ENCODE assay signal across 8 cellular contexts in the genomic region with DNA sequence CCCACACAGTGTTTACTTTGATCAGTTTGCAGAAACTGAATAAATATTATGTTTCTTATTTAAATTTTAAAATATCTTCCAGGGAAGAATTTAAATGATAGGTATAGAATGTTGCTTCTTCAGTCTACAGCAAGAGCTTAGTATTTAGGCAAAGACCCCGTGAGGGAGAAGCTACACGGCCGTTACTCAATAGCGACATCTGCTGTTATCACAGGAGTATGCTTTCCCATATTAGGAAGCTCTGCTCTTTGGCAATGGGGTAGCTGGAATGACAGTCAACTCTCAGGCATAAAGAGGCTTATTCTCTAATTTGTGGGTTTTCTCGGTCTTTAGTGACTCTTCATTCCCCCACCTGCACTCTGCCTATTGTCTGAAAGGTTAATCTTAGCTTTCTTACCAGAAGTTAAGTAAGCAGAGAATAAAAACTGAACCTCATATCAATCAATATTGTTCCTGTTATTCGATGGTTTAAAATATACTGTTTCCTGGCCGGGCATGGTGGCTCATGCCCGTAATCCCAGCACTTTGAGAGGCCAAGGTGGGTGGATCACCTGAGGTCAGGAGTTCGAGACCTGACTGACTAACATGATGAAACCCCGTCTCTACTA. TPM values are rescaled to one million over a fixed set of nuclear protein-coding genes. Genes with fewer than 3 reads are reported as not detected.
DNase-seq lines count a peak whose midpoint lies in the region; ATAC-seq, FAIRE-seq and TF ChIP-seq lines count a peak whose summit lies in the region.

No MANE protein-coding gene starts in this region.

- peak; percentile 81 for FAIRE-seq in A204.1 (lab: Jason Lieb, UNC)

- DNase-seq in NCI-H446 treated with DMSO at 0.1 percent for 48 hours (lab: John Stamatoyannopoulos, UW) (peak; percentile 55), fibroblast of peridontal ligament (ENCODE audit: extremely low read depth) (peak; percentile 83), nephron progenitor cell (peak; percentile 50)
- DNase-seq in activated CD4-positive, alpha-beta T cell treated with anti-CD3 and anti-CD28 coated beads, Interleukin-2, amount 10 ng/mL, durations not matched to agents 24 days and 14 days: peak; percentile 81

- TF ChIP-seq CTCF in GM12872 (IDR thresholded peaks at IDR 0.05; ENCODE audit: insufficient read depth, low read depth, low read length): peak; percentile 90
- TF ChIP-seq CTCF in nephron progenitor cell (IDR thresholded peaks at IDR 0.05): peak; percentile 93

- peaks cover 24% of the 10 kb centered on the region for H3K27me3 Mint-ChIP-seq in activated CD4-positive, alpha-beta T cell treated with anti-CD3 and anti-CD28 coated beads, Interleukin-2, amount 10 ng/mL, durations not matched to agents 24 days and 14 days
- peaks cover 4% of the 10 kb centered on the region for H3K27me3 Mint-ChIP-seq in nephron progenitor cell (ENCODE audit: low read depth, poor library complexity)

- peak; percentile 63 for ATAC-seq in HG03095 (IDR thresholded peaks at IDR 0.05; ENCODE audit: unreplicated experiment)
- no peak for ATAC-seq in HG02970 (IDR thresholded peaks at IDR 0.05; ENCODE audit: low FRiP score, unreplicated experiment)

- no peaks in the 10 kb centered on the region for H3K9me3 Mint-ChIP-seq in activated CD4-positive, alpha-beta T cell treated with anti-CD3 and anti-CD28 coated beads, Interleukin-2, amount 10 ng/mL, durations not matched to agents 24 days and 14 days
- H3K9me3 Mint-ChIP-seq in nephron progenitor cell: no peaks in the 10 kb centered on the region

- intact Hi-C loops in activated CD4-positive, alpha-beta T cell treated with anti-CD3 and anti-CD28 coated beads, Interleukin-2, amount 10 ng/mL, durations not matched to agents 24 days and 14 days (cut with micrococcal nuclease): loop anchor here (10.0 kb wide), 1 partner anchor 211 kb away; no protein-coding TSS in a partner anchor

- H3K4me1 Mint-ChIP-seq in activated CD4-positive, alpha-beta T cell treated with anti-CD3 and anti-CD28 coated beads, Interleukin-2, amount 10 ng/mL, durations not matched to agents 24 days and 14 days: no peaks in the 10 kb centered on the region
- peaks cover 7% of the 10 kb centered on the region for H3K4me1 Mint-ChIP-seq in nephron progenitor cell

- H3K36me3 Mint-ChIP-seq in activated CD4-positive, alpha-beta T cell treated with anti-CD3 and anti-CD28 coated beads, Interleukin-2, amount 10 ng/mL, durations not matched to agents 24 days and 14 days (ENCODE audit: low read depth): no peaks in the 10 kb centered on the region
- no peaks in the 10 kb centered on the region for H3K36me3 Mint-ChIP-seq in nephron progenitor cell (ENCODE audit: low read depth)

- H3K4me3 Mint-ChIP-seq in activated CD4-positive, alpha-beta T cell treated with anti-CD3 and anti-CD28 coated beads, Interleukin-2, amount 10 ng/mL, durations not matched to agents 24 days and 14 days: no peak overlapping the region
- no peak overlapping the region for H3K4me3 Mint-ChIP-seq in nephron progenitor cell

- no peak overlapping the region for H3K27ac Mint-ChIP-seq in activated CD4-positive, alpha-beta T cell treated with anti-CD3 and anti-CD28 coated beads, Interleukin-2, amount 10 ng/mL, durations not matched to agents 24 days and 14 days
- no peak overlapping the region for H3K27ac Mint-ChIP-seq in nephron progenitor cell

RNA-seq across cellular contexts. Expression of a gene that starts 13.2 kb away (rescaled TPM):
- total RNA-seq in activated CD4-positive, alpha-beta T cell treated with anti-CD3 and anti-CD28 coated beads, Interleukin-2, amount 10 ng/mL, durations not matched to agents 24 days and 14 days: 4.8 TPM in 2 replicates

RNA-seq across cellular contexts. Expression of a gene that starts 39.3 kb away (rescaled TPM):
- total RNA-seq in activated CD4-positive, alpha-beta T cell treated with anti-CD3 and anti-CD28 coated beads, Interleukin-2, amount 10 ng/mL, durations not matched to agents 24 days and 14 days: 24.3 and 30.3 TPM in 2 replicates
